Comparison of ENCODE assay signal across 17 cellular contexts in genomic region chr3:63869929-63870328, GRCh38. TPM values are rescaled to one million over a fixed set of nuclear protein-coding genes. Genes with fewer than 3 reads are reported as not detected.
A peak's percentile ranks its signal among the peaks of the same experiment; 100 is the strongest.
DNase-seq lines count a peak whose midpoint lies in the region; ATAC-seq and TF ChIP-seq lines count a peak whose summit lies in the region.
"Had no signal": no experiment of that assay in that cellular context is flagged by ENCODE, and none has a peak within 500 bp of the region (broad histone marks: within the 10 kb centered on the region; RNA-seq: fewer than 3 reads in every experiment).

No MANE protein-coding gene starts in this region.

- TF ChIP-seq CTCF in Loucy (conservative IDR thresholded peaks at IDR 0.05; ENCODE audit: low read length) (no peak), OCI-LY7 (conservative IDR thresholded peaks at IDR 0.05; ENCODE audit: low read length) (no peak), foreskin keratinocyte (conservative IDR thresholded peaks at IDR 0.05) (no peak), A673 (conservative IDR thresholded peaks at IDR 0.05; ENCODE audit: low read depth, low read length) (no peak)

- CTCF ChIA-PET in OCI-LY7 (lab: Charles Lee; ENCODE audit: unreplicated experiment) (no interaction called here), A673 (lab: Charles Lee) (no interaction called here)

- intact Hi-C loops in OCI-LY7 (cut with micrococcal nuclease; ENCODE audit: unreplicated experiment) (loop anchor here (2.0 kb wide), 1 partner anchor 43 kb away; the partner anchor contains the start of gene SCAANT1), A673 (cut with micrococcal nuclease; ENCODE audit: unreplicated experiment) (no loop called here)

- H3K9ac ChIP-seq in Loucy (ENCODE audit: low read depth, low read length, poor library complexity, severe bottlenecking) = no peak overlapping the region

- H3K27me3 ChIP-seq in Loucy (ENCODE audit: insufficient read depth, low read length, poor library complexity, severe bottlenecking) = no peaks in the 10 kb centered on the region
- H3K27me3 ChIP-seq in foreskin keratinocyte = no peaks in the 10 kb centered on the region
- H3K27me3 ChIP-seq in A673 (replicated peaks; ENCODE audit: insufficient read depth, low read depth, low read length, poor library complexity) = no peaks in the 10 kb centered on the region

- no peaks in the 10 kb centered on the region for H3K9me2 ChIP-seq in Loucy (replicated peaks; ENCODE audit: low read depth, low read length)
- H3K9me2 ChIP-seq in OCI-LY7 (ENCODE audit: insufficient read depth, low read length) = no peaks in the 10 kb centered on the region

- H3K36me3 ChIP-seq in Loucy (ENCODE audit: insufficient read depth, low read length) (no peaks in the 10 kb centered on the region), OCI-LY7 (ENCODE audit: insufficient read depth, low read length) (peaks cover 51% of the 10 kb centered on the region), A673 (ENCODE audit: insufficient read depth, low read length, poor library complexity, severe bottlenecking) (no peaks in the 10 kb centered on the region)

- H3F3A ChIP-seq in Loucy (ENCODE audit: low read depth) = no peaks in the 10 kb centered on the region

- POLR2A ChIA-PET in OCI-LY7 (lab: Charles Lee) = interaction anchor here (0.6 to 1.1 kb wide), 3 partner anchors 14 to 40 kb away, joined by 3 to 4 read pairs (median 3); no protein-coding TSS in a partner anchor
- POLR2A ChIA-PET in A673 (lab: Charles Lee; ENCODE audit: low non-redundant PET) = no interaction called here

- H4K20me1 ChIP-seq in Loucy (ENCODE audit: insufficient read depth, low read length, poor library complexity, severe bottlenecking) (peaks cover 73% of the 10 kb centered on the region), OCI-LY7 (ENCODE audit: insufficient read depth, low read length) (peaks cover 36% of the 10 kb centered on the region; the same call in 1 of the 2 replicates)

- H2AFZ ChIP-seq in Loucy (ENCODE audit: low read length) = no peak overlapping the region
- no peak overlapping the region for H2AFZ ChIP-seq in OCI-LY7 (ENCODE audit: low read length)
- H2AFZ ChIP-seq: GM23338 had no signal

- peaks cover 96% of the 10 kb centered on the region for H3K79me2 ChIP-seq in Loucy (ENCODE audit: insufficient read depth, low read length)
- peaks cover 99% of the 10 kb centered on the region for H3K79me2 ChIP-seq in OCI-LY7 (ENCODE audit: insufficient read depth, low read depth, low read length)

- DNase-seq in OCI-LY7 (ENCODE audit: low spot score) = no peak
- DNase-seq in foreskin keratinocyte = no peak
- DNase-seq in NCI-H82 treated with DMSO at 0.1 percent for 48 hours (lab: John Stamatoyannopoulos, UW; ENCODE audit: unreplicated experiment) = no peak
- no peak for DNase-seq in A673 (ENCODE audit: low spot score)
- no peak for DNase-seq in putamen (ENCODE audit: low spot score)
- DNase-seq: CD8-positive, alpha-beta T cell; COR-L47; DMS153; DMS79 treated with DMSO at 0.1 percent for 48 hours; GDM1; H7 had no signal

- BruUV-seq in OCI-LY7 (replicated peaks; lab: Mats Ljungman, UMichigan) = no TSS peak
- BruUV-seq in A673 (replicated peaks; lab: Mats Ljungman, UMichigan) = no TSS peak

- H3K9me3 ChIP-seq in Loucy (ENCODE audit: insufficient read depth, low read depth, low read length) = no peaks in the 10 kb centered on the region
- no peaks in the 10 kb centered on the region for H3K9me3 ChIP-seq in OCI-LY7 (ENCODE audit: low read length)
- no peaks in the 10 kb centered on the region for H3K9me3 ChIP-seq in A673 (ENCODE audit: low read depth, low read length, poor library complexity, severe bottlenecking)
- H3K9me3 ChIP-seq: A549 had no signal

- peak; percentile 5 for ATAC-seq in foreskin keratinocyte
- ATAC-seq: A549; CD8-positive, alpha-beta T cell; GM23338 had no signal

- H3K4me2 ChIP-seq in Loucy (ENCODE audit: low read depth, low read length, poor library complexity, severe bottlenecking) (peak overlapping the region; percentile 91), OCI-LY7 (ENCODE audit: low read length) (peak overlapping the region; percentile 60)
- H3K4me2 ChIP-seq: A549, GM23338 had no signal

- H3K4me1 ChIP-seq in Loucy (ENCODE audit: insufficient read depth, low read length, poor library complexity, severe bottlenecking) = peaks cover 60% of the 10 kb centered on the region
- H3K4me1 ChIP-seq in OCI-LY7 (ENCODE audit: insufficient read depth, low read length, poor library complexity, severe bottlenecking) = peaks cover 47% of the 10 kb centered on the region
- peaks cover 18% of the 10 kb centered on the region for H3K4me1 ChIP-seq in foreskin keratinocyte
- no peaks in the 10 kb centered on the region for H3K4me1 ChIP-seq in A673 (ENCODE audit: insufficient read depth, low read length, poor library complexity, severe bottlenecking)

- H3K4me3 ChIP-seq in Loucy (ENCODE audit: low read length, poor library complexity, severe bottlenecking) = no peak overlapping the region
- H3K4me3 ChIP-seq in OCI-LY7 (ENCODE audit: low read depth, low read length, poor library complexity, severe bottlenecking) = no peak overlapping the region
- no peak overlapping the region for H3K4me3 ChIP-seq in A673 (ENCODE audit: low read depth, low read length, poor library complexity, severe bottlenecking)
- H3K4me3 ChIP-seq: A549, GM23338 had no signal

- H3K27ac ChIP-seq in OCI-LY7 (ENCODE audit: low read depth, low read length, poor library complexity, severe bottlenecking) = no peak overlapping the region
- no peak overlapping the region for H3K27ac ChIP-seq in foreskin keratinocyte
- H3K27ac ChIP-seq in A673 (ENCODE audit: low read depth, low read length, poor library complexity, severe bottlenecking) = no peak overlapping the region
- H3K27ac ChIP-seq: A549, HL-60 had no signal

RNA-seq across cellular contexts. Expression of gene ATXN7, which starts 6.3 kb away (rescaled TPM):
- 14.3 and 15.2 TPM in 2 replicates for total RNA-seq in OCI-LY7 (2014; rRNA removed; shearing (Covaris generic))
- total RNA-seq in OCI-LY7 (2022) (35.2 and 42.2 TPM in 2 replicates), foreskin keratinocyte (8.3 and 12.8 TPM in 2 replicates), A673 (2021) (11.3 and 13.8 TPM in 2 replicates)
- polyA plus RNA-seq in foreskin keratinocyte = 1.2 and 1.3 TPM in 2 replicates

RNA-seq across cellular contexts. Expression of gene THOC7, which starts 6.3 kb away (rescaled TPM):
- 62.2 and 62.9 TPM in 2 replicates for total RNA-seq in OCI-LY7 (2014; rRNA removed; shearing (Covaris generic))
- total RNA-seq in OCI-LY7 (2022) (101 and 103 TPM in 2 replicates), foreskin keratinocyte (103 and 114 TPM in 2 replicates), A673 (2021) (37.3 and 41.4 TPM in 2 replicates)
- 121 and 140 TPM in 2 replicates for polyA plus RNA-seq in foreskin keratinocyte

RNA-seq across cellular contexts. Expression of gene SCAANT1, which starts 42.3 kb away (rescaled TPM):
- not detected in 2 replicates for total RNA-seq in OCI-LY7 (2014; rRNA removed; shearing (Covaris generic))
- total RNA-seq in OCI-LY7 (2022) (not detected in 2 replicates), foreskin keratinocyte (not detected in 2 replicates), A673 (2021) (not detected in 2 replicates)
- polyA plus RNA-seq in foreskin keratinocyte = 0.79 TPM in 1 of 2 replicates, not detected in the other
- total RNA-seq: CD8-positive, alpha-beta T cell; GM23338; H7 had no signal
- polyA plus RNA-seq: A549, BJ, CD14-positive monocyte had no signal

RNA-seq across cellular contexts. Expression of gene C3orf49, which starts 50.8 kb away (rescaled TPM):
- total RNA-seq in OCI-LY7 (2014; rRNA removed; shearing (Covaris generic)) = not detected in 2 replicates
- total RNA-seq in OCI-LY7 (2022) = not detected in 2 replicates
- not detected in 2 replicates for total RNA-seq in foreskin keratinocyte
- not detected in 2 replicates for polyA plus RNA-seq in foreskin keratinocyte
- total RNA-seq in A673 (2021) = not detected in 2 replicates
- total RNA-seq: CD8-positive, alpha-beta T cell; GM23338; H7 had no signal
- polyA plus RNA-seq: A549, BJ, CD14-positive monocyte had no signal
